Comparison of ENCODE assay signal across 19 cellular contexts in genomic region chr2:177247693-177248262, GRCh38. TPM values are rescaled to one million over a fixed set of nuclear protein-coding genes. Genes with fewer than 3 reads are reported as not detected.
DNase-seq lines count a peak whose midpoint lies in the region; ATAC-seq, FAIRE-seq and TF ChIP-seq lines count a peak whose summit lies in the region.
"Had no signal": no experiment of that assay in that cellular context is flagged by ENCODE, and none has a peak within 500 bp of the region (broad histone marks: within the 10 kb centered on the region; RNA-seq: fewer than 3 reads in every experiment).

No MANE protein-coding gene starts in this region.

- TF ChIP-seq CTCF in HepG2 (CRISPR knock-in tag; IDR thresholded peaks at IDR 0.05) (no peak), right lobe of liver (IDR thresholded peaks at IDR 0.05) (no peak), K562 (IDR thresholded peaks at IDR 0.05 in 2 of 3, conservative IDR thresholded peaks at IDR 0.05 in 1 of 3; ENCODE audit: insufficient read depth in 2 of 3, low read depth in 1 of 3, low read length in 3 of 3) (no peak)

- no peak overlapping the region for H2BK120ac ChIP-seq in mesendoderm (ENCODE audit: low read depth, low read length)

- no peaks in the 10 kb centered on the region for H3K9me3 ChIP-seq in HepG2 (ENCODE audit: low read length)
- no peaks in the 10 kb centered on the region for H3K9me3 ChIP-seq in right lobe of liver
- no peaks in the 10 kb centered on the region for H3K9me3 ChIP-seq in K562 (replicated peaks; ENCODE audit: control insufficient read depth, insufficient read depth, low read depth, low read length)
- H3K9me3 ChIP-seq: esophagus muscularis mucosa, sigmoid colon, SJCRH30, tibial artery had no signal

- H3K27me3 ChIP-seq in HepG2 (ENCODE audit: control insufficient read depth in 1 of 2, insufficient read depth in 2 of 2, low read length in 2 of 2) (no peaks in the 10 kb centered on the region), right lobe of liver (no peaks in the 10 kb centered on the region), K562 (ENCODE audit: control insufficient read depth in 2 of 2, insufficient read depth in 2 of 2, low read length in 2 of 2) (no peaks in the 10 kb centered on the region), mesendoderm (ENCODE audit: insufficient read depth, low read length, poor library complexity) (no peaks in the 10 kb centered on the region)
- H3K27me3 ChIP-seq: brain microvascular endothelial cell, esophagus muscularis mucosa, sigmoid colon, SJCRH30, tibial artery had no signal

- H2BK5ac ChIP-seq in mesendoderm (ENCODE audit: low read length) = no peak overlapping the region

- TF ChIP-seq EP300 in HepG2 (IDR thresholded peaks at IDR 0.05; ENCODE audit: low read depth in 2 of 2, low read length in 2 of 2) (no peak), HepG2 (CRISPR knock-in tag; IDR thresholded peaks at IDR 0.05; ENCODE audit: borderline replicate concordance) (no peak), K562 (IDR thresholded peaks at IDR 0.05; ENCODE audit: low read length) (no peak)

- in situ Hi-C loops in HepG2 (cut with HindIII; ENCODE audit: extremely low pct_ligation_motif_present, low pct_unique_long_range_greater_than_20kb) = no loop called here
- in situ Hi-C loops in K562 (cut with MboI) = no loop called here

- no peak overlapping the region for H4K5ac ChIP-seq in mesendoderm (ENCODE audit: low read length)

- no peak overlapping the region for H3K56ac ChIP-seq in mesendoderm (ENCODE audit: low read length)

- no peak overlapping the region for H3K18ac ChIP-seq in mesendoderm (ENCODE audit: low read length)

- H4K20me1 ChIP-seq in HepG2 (ENCODE audit: insufficient read depth, low read length) (peaks cover 98% of the 10 kb centered on the region), K562 (replicated peaks; ENCODE audit: control insufficient read depth, insufficient read depth, low read length) (peaks cover 34% of the 10 kb centered on the region)

- TF ChIP-seq POLR2A in HepG2 (IDR thresholded peaks at IDR 0.05; ENCODE audit: insufficient read depth in 1 of 2, low read depth in 2 of 2, low read length in 2 of 2) (0 out of 4 replicates have a peak, but pooled peaks of 1 of the 2 experiments have one; percentile 8), right lobe of liver (IDR thresholded peaks at IDR 0.05) (no peak), K562 (conservative IDR thresholded peaks at IDR 0.05) (no peak)

- H2AK5ac ChIP-seq in mesendoderm (ENCODE audit: low read length) = no peak overlapping the region

- H3K4me3 ChIP-seq in HepG2 (replicated peaks in 1 of 3; ENCODE audit: insufficient read depth in 1 of 3, low read depth in 2 of 3, low read length in 3 of 3) (no peak overlapping the region), right lobe of liver (no peak overlapping the region), K562 (no peak overlapping the region), mesendoderm (ENCODE audit: low read length) (no peak overlapping the region)
- H3K4me3 ChIP-seq: esophagus muscularis mucosa, sigmoid colon, SJCRH30, tibial artery had no signal

- no TSS peak for BruUV-seq in HepG2 (replicated peaks; lab: Mats Ljungman, UMichigan)
- BruUV-seq in K562 (replicated peaks; lab: Mats Ljungman, UMichigan) = no TSS peak

- H2AFZ ChIP-seq in HepG2 (ENCODE audit: low read length) (no peak overlapping the region), K562 (ENCODE audit: low read depth, low read length) (no peak overlapping the region)

- H3K9me1 ChIP-seq in K562 (ENCODE audit: control insufficient read depth, insufficient read depth, low read length) = peaks cover 9% of the 10 kb centered on the region

- no peak overlapping the region for H4K8ac ChIP-seq in mesendoderm (ENCODE audit: low read depth, low read length)

- CTCF ChIA-PET in HepG2 (lab: Yijun Ruan, JAX; ENCODE audit: low intra/inter-chr PET ratio, low total read pairs) = no interaction called here
- CTCF ChIA-PET in K562 (lab: Yijun Ruan, JAX; ENCODE audit: low intra/inter-chr PET ratio) = no interaction called here

- no peak overlapping the region for H3K4me2 ChIP-seq in HepG2 (ENCODE audit: low read depth, low read length)
- H3K4me2 ChIP-seq in K562 (ENCODE audit: insufficient read depth, low read length) = no peak overlapping the region
- no peak overlapping the region for H3K4me2 ChIP-seq in mesendoderm (ENCODE audit: low read length)

- H3K79me1 ChIP-seq in mesendoderm (ENCODE audit: low read length) = peaks cover 21% of the 10 kb centered on the region

- intact Hi-C loops in HepG2 (cut with micrococcal nuclease; ENCODE audit: unreplicated experiment) = no loop called here
- intact Hi-C loops in right lobe of liver (cut with DNase I) = no loop called here
- intact Hi-C loops in K562 (cut with micrococcal nuclease) = no loop called here

- H2BK15ac ChIP-seq in mesendoderm (replicated peaks; ENCODE audit: low read depth) = no peak overlapping the region

- no peak overlapping the region for H3K4ac ChIP-seq in mesendoderm (ENCODE audit: low read depth, low read length)

- TF ChIP-seq RAD21 in HepG2 (CRISPR knock-in tag; IDR thresholded peaks at IDR 0.05) = no peak
- no peak for TF ChIP-seq RAD21 in K562 (CRISPR knock-in tag; conservative IDR thresholded peaks at IDR 0.05 in 1 of 2, IDR thresholded peaks at IDR 0.05 in 1 of 2)

- H3K23ac ChIP-seq in mesendoderm (ENCODE audit: low read length) = peak overlapping the region; percentile 90

- H3K36me3 ChIP-seq in HepG2 (replicated peaks in 1 of 2; ENCODE audit: control insufficient read depth in 1 of 2, insufficient read depth in 2 of 2, low read length in 2 of 2) (peaks cover 21 to 47% of the 10 kb centered on the region in 2 experiments), right lobe of liver (peaks cover 0 to 11% (median 0%) of the 10 kb centered on the region in 4 donors), K562 (ENCODE audit: control insufficient read depth, insufficient read depth, low read length) (peaks cover 41% of the 10 kb centered on the region; the same call in 2 of the 3 replicates), mesendoderm (ENCODE audit: control insufficient read depth, insufficient read depth, low read length) (no peaks in the 10 kb centered on the region)
- H3K36me3 ChIP-seq: brain microvascular endothelial cell, esophagus muscularis mucosa, sigmoid colon, tibial artery had no signal

- ATAC-seq in HepG2 = no peak
- ATAC-seq in right lobe of liver = no peak
- no peak for ATAC-seq in K562
- no peak for ATAC-seq in GM19463 (IDR thresholded peaks at IDR 0.05; ENCODE audit: unreplicated experiment)
- ATAC-seq: activated T-cell treated with anti-CD3 and anti-CD28 coated beads, Interleukin-2, amount 50 U/mL, for 4 hours had no signal

- FAIRE-seq in HepG2 (lab: Jason Lieb, UNC) (no peak), K562 (lab: Jason Lieb, UNC) (no peak)

- DNase-seq in HepG2 (ENCODE audit: low spot score) = no peak
- DNase-seq in right lobe of liver = no peak
- DNase-seq in K562 (ENCODE audit: extremely low read depth in 1 of 4, low spot score in 3 of 4) = no peak
- no peak for DNase-seq in mesendoderm
- no peak for DNase-seq in H4 (ENCODE audit: low spot score)
- DNase-seq in NOMO-1 treated with DMSO at 0.1 percent for 48 hours (lab: John Stamatoyannopoulos, UW; ENCODE audit: unreplicated experiment) = no peak
- DNase-seq: activated CD4-positive, alpha-beta T cell treated with anti-CD3 and anti-CD28 coated beads, Interleukin-2, amount 50 U/mL, for 1 hour; activated T-cell treated with anti-CD3 and anti-CD28 coated beads, Interleukin-2, amount 50 U/mL, for 4 hours; brain microvascular endothelial cell; DND-41; Kasumi-1; NCI-H1417 treated with DMSO at 0.1 percent for 48 hours; NCI-H748 treated with DMSO at 0.1 percent for 48 hours; sigmoid colon; SJCRH30; stimulated activated naive CD4-positive, alpha-beta T cell; tibial artery had no signal

- peaks cover 97% of the 10 kb centered on the region for H3K79me2 ChIP-seq in HepG2 (ENCODE audit: insufficient read depth, low read length)
- H3K79me2 ChIP-seq in K562 (ENCODE audit: control insufficient read depth, insufficient read depth, low read length) = peaks cover 98% of the 10 kb centered on the region
- H3K79me2 ChIP-seq in mesendoderm (ENCODE audit: control insufficient read depth, insufficient read depth, low read length) = peaks cover 65% of the 10 kb centered on the region

- WGBS in HepG2 (ENCODE audit: low lambda C conversion rate) = 78% methylated on average over 6 of the region's 6 CpGs
- WGBS in right lobe of liver (ENCODE audit: insufficient coverage, low coverage, low lambda C conversion rate, missing lambda C conversion rate) = 55% methylated on average over 5 of the region's 6 CpGs
- WGBS in K562 (ENCODE audit: insufficient coverage, low coverage, missing lambda C conversion rate) = 70% methylated on average over 6 of the region's 6 CpGs
- WGBS in mesendoderm (ENCODE audit: extremely low coverage, insufficient coverage, low lambda C conversion rate) = no CpG with 5 or more reads among the region's 6 CpGs

- H3K9ac ChIP-seq in HepG2 (ENCODE audit: insufficient read depth, low read depth, low read length) (no peak overlapping the region), K562 (ENCODE audit: insufficient read depth in 1 of 2, low read depth in 2 of 2, low read length in 2 of 2) (no peak overlapping the region), mesendoderm (ENCODE audit: low read length) (no peak overlapping the region)

- H3K27ac ChIP-seq in HepG2 (ENCODE audit: extremely low read length, insufficient read depth, low read length) (peak overlapping the region; percentile 14), right lobe of liver (peak overlapping the region in 1 of 3 donors; percentile 50), K562 (ENCODE audit: extremely low read depth, low read depth, low read length) (no peak overlapping the region), mesendoderm (ENCODE audit: low read depth, low read length) (no peak overlapping the region)
- H3K27ac ChIP-seq: brain microvascular endothelial cell, SJCRH30, tibial artery had no signal

- POLR2A ChIA-PET in HepG2 (lab: Yijun Ruan, JAX) = interaction anchor here (0.7 to 1.5 kb wide), 2 partner anchors 16 to 33 kb away, joined by 3 to 4 read pairs; no protein-coding TSS in a partner anchor
- POLR2A ChIA-PET in K562 (lab: Yijun Ruan, JAX) = interaction anchor here (0.6 to 10.9 kb wide), 6 partner anchors 8 to 49 kb away, joined by 3 to 199 read pairs (median 4); partner anchors contain the start of gene NFE2L2

- H3K4me1 ChIP-seq in HepG2 (ENCODE audit: insufficient read depth, low read length) (peaks cover 94% of the 10 kb centered on the region), right lobe of liver (peaks cover 0 to 77% (median 25%) of the 10 kb centered on the region in 4 donors), K562 (replicated peaks in 1 of 2; ENCODE audit: control insufficient read depth in 2 of 2, insufficient read depth in 2 of 2, low read length in 2 of 2) (peaks cover 24 to 65% of the 10 kb centered on the region in 2 experiments), mesendoderm (ENCODE audit: control insufficient read depth, low read depth, low read length) (peaks cover 11% of the 10 kb centered on the region)

RNA-seq across cellular contexts. Expression of gene NFE2L2, which starts 16.7 kb away (rescaled TPM):
- total RNA-seq in HepG2 (2016; rRNA removed; fragmentation: Illumina TruSeq; extraction: Trizol) = 84.6 and 136 TPM in 2 replicates
- 93.0 and 99.3 TPM in 2 replicates for total RNA-seq in HepG2 (2016; cell fraction: cytosol; rRNA removed; fragmentation: Illumina TruSeq; extraction: Trizol; ENCODE audit: low read depth)
- total RNA-seq in HepG2 (2016; cell fraction: insoluble cytoplasmic fraction; rRNA removed; fragmentation: Illumina TruSeq; extraction: Trizol) = 80.6 and 139 TPM in 2 replicates
- total RNA-seq in HepG2 (2016; cell fraction: membrane; rRNA removed; fragmentation: Illumina TruSeq; extraction: Trizol) = 85.8 and 94.3 TPM in 2 replicates
- 92.5 and 95.6 TPM in 2 replicates for total RNA-seq in HepG2 (2016; cell fraction: nucleus; rRNA removed; fragmentation: Illumina TruSeq; extraction: Trizol)
- polyA plus RNA-seq in HepG2 (2011; rRNA removed) = 138 and 215 TPM in 2 replicates
- polyA plus RNA-seq in HepG2 (2011; cell fraction: cytosol; rRNA removed) = 94.2 and 119 TPM in 2 replicates
- 66.9 and 70.1 TPM in 2 replicates for polyA plus RNA-seq in HepG2 (2011; cell fraction: nucleus; rRNA removed)
- 104 and 115 TPM in 2 replicates for polyA plus RNA-seq in HepG2 (2012)
- 17.6 and 20.3 TPM in 2 replicates for polyA plus RNA-seq in HepG2 (2016; cell fraction: cytosol; fragmentation: Illumina TruSeq; extraction: Trizol; ENCODE audit: low read depth)
- 211 and 217 TPM in 2 replicates for polyA plus RNA-seq in HepG2 (2016; cell fraction: insoluble cytoplasmic fraction; fragmentation: Illumina TruSeq; extraction: Trizol; ENCODE audit: low read depth)
- polyA plus RNA-seq in HepG2 (2016; cell fraction: membrane; fragmentation: Illumina TruSeq; extraction: Trizol; ENCODE audit: low read depth) = 41.9 and 49.1 TPM in 2 replicates
- 168 and 175 TPM in 2 replicates for polyA plus RNA-seq in HepG2 (2016; cell fraction: nucleus; fragmentation: Illumina TruSeq; extraction: Trizol; ENCODE audit: insufficient read depth, low read depth)
- 157 and 264 TPM in 2 replicates for polyA minus RNA-seq in HepG2 (2011; rRNA and poly(A)+ RNA removed; ENCODE audit: low replicate concordance)
- polyA minus RNA-seq in HepG2 (2011; cell fraction: cytosol; rRNA and poly(A)+ RNA removed) = 128 and 137 TPM in 2 replicates
- polyA minus RNA-seq in HepG2 (2011; cell fraction: nucleus; rRNA and poly(A)+ RNA removed) = 140 and 141 TPM in 2 replicates
- total RNA-seq in right lobe of liver = 10 to 100 TPM; 27.9 to 83.6 (median 35.6) TPM
- total RNA-seq in K562 (2011; cell fraction: chromatin; rRNA removed; ENCODE audit: low replicate concordance) = 61.8 and 169 TPM in 2 replicates
- total RNA-seq in K562 (2011; cell fraction: nucleolus; rRNA removed) = 36.7 and 42.6 TPM in 2 replicates
- total RNA-seq in K562 (2011; cell fraction: nucleoplasm; rRNA removed) = 59.8 and 96.6 TPM in 2 replicates
- total RNA-seq in K562 (2014; rRNA removed) = 33.2 and 46.0 TPM in 2 replicates
- total RNA-seq in K562 (2014; rRNA removed; fragmentation: Illumina TruSeq; extraction: Trizol) = 59.3 and 72.0 TPM in 2 replicates
- 62.5 and 67.8 TPM in 2 replicates for total RNA-seq in K562 (2015; rRNA removed; fragmentation: Illumina TruSeq; extraction: Trizol)
- 60.8 and 64.8 TPM in 2 replicates for total RNA-seq in K562 (2021)
- 93.2 and 120 TPM in 2 replicates for polyA plus RNA-seq in K562 (2011; rRNA removed)
- polyA plus RNA-seq in K562 (2011; cell fraction: cytosol; rRNA removed) = 58.4 and 68.0 TPM in 2 replicates
- 62.5 and 70.2 TPM in 2 replicates for polyA plus RNA-seq in K562 (2011; cell fraction: nucleus; rRNA removed)
- 42.7 and 78.6 TPM in 2 replicates for polyA plus RNA-seq in K562 (2012)
- polyA plus RNA-seq in K562 (2014; fragmentation: Illumina TruSeq; extraction: Trizol) = 91.0 and 100 TPM in 2 replicates
- 10 to 100 TPM; 29.3 to 34.8 TPM for polyA plus RNA-seq in K562 (2014; fragmentation: Nextera tagmentation; extraction: Ambion mirVana)
- polyA plus RNA-seq in K562 (2014; rRNA removed) = 54.9 and 56.3 TPM in 2 replicates
- 108 and 150 TPM in 2 replicates for polyA minus RNA-seq in K562 (2011; rRNA and poly(A)+ RNA removed)
- 40.0 and 70.1 TPM in 2 replicates for polyA minus RNA-seq in K562 (2011; cell fraction: cytosol; rRNA and poly(A)+ RNA removed)
- 52.2 and 71.1 TPM in 2 replicates for polyA minus RNA-seq in K562 (2011; cell fraction: nucleus; rRNA and poly(A)+ RNA removed)
- polyA plus RNA-seq in mesendoderm (2013, experiment 1 of 2) = 33.0 TPM
- 35.1 TPM for polyA plus RNA-seq in mesendoderm (2013, experiment 2 of 2)
- total RNA-seq in H4 (2014; rRNA removed; shearing (Covaris generic)) = 116 and 128 TPM in 2 replicates

RNA-seq across cellular contexts. Expression of gene HNRNPA3, which starts 35.2 kb away (rescaled TPM):
- total RNA-seq in HepG2 (2016; rRNA removed; fragmentation: Illumina TruSeq; extraction: Trizol) (97.7 and 164 TPM in 2 replicates), right lobe of liver (10 to 100 TPM; 22.4 to 70.4 (median 54.8) TPM), K562 (2014; rRNA removed) (72.8 and 79.5 TPM in 2 replicates), K562 (2014; rRNA removed; fragmentation: Illumina TruSeq; extraction: Trizol) (130 and 151 TPM in 2 replicates), K562 (2015; rRNA removed; fragmentation: Illumina TruSeq; extraction: Trizol) (112 and 114 TPM in 2 replicates), K562 (2021) (249 and 272 TPM in 2 replicates)
- total RNA-seq in HepG2 (2016; cell fraction: cytosol; rRNA removed; fragmentation: Illumina TruSeq; extraction: Trizol; ENCODE audit: low read depth) = 14.2 and 15.3 TPM in 2 replicates
- 105 and 171 TPM in 2 replicates for total RNA-seq in HepG2 (2016; cell fraction: insoluble cytoplasmic fraction; rRNA removed; fragmentation: Illumina TruSeq; extraction: Trizol)
- 84.7 and 87.9 TPM in 2 replicates for total RNA-seq in HepG2 (2016; cell fraction: membrane; rRNA removed; fragmentation: Illumina TruSeq; extraction: Trizol)
- 152 and 163 TPM in 2 replicates for total RNA-seq in HepG2 (2016; cell fraction: nucleus; rRNA removed; fragmentation: Illumina TruSeq; extraction: Trizol)
- polyA plus RNA-seq in HepG2 (2011; rRNA removed) (52.3 and 73.3 TPM in 2 replicates), K562 (2011; rRNA removed) (150 and 215 TPM in 2 replicates), K562 (2014; fragmentation: Illumina TruSeq; extraction: Trizol) (356 and 381 TPM in 2 replicates), K562 (2014; fragmentation: Nextera tagmentation; extraction: Ambion mirVana) (100 to 1,000 TPM; 108 to 192 TPM), K562 (2014; rRNA removed) (381 and 428 TPM in 2 replicates)
- 28.9 and 35.7 TPM in 2 replicates for polyA plus RNA-seq in HepG2 (2011; cell fraction: cytosol; rRNA removed)
- 80.5 and 102 TPM in 2 replicates for polyA plus RNA-seq in HepG2 (2011; cell fraction: nucleus; rRNA removed)
- 166 and 486 TPM in 2 replicates for polyA plus RNA-seq in HepG2 (2012)
- 36.5 and 45.0 TPM in 2 replicates for polyA plus RNA-seq in HepG2 (2016; cell fraction: cytosol; fragmentation: Illumina TruSeq; extraction: Trizol; ENCODE audit: low read depth)
- polyA plus RNA-seq in HepG2 (2016; cell fraction: insoluble cytoplasmic fraction; fragmentation: Illumina TruSeq; extraction: Trizol; ENCODE audit: low read depth) = 1,088 and 1,120 TPM in 2 replicates
- polyA plus RNA-seq in HepG2 (2016; cell fraction: membrane; fragmentation: Illumina TruSeq; extraction: Trizol; ENCODE audit: low read depth) = 139 and 151 TPM in 2 replicates
- 525 and 575 TPM in 2 replicates for polyA plus RNA-seq in HepG2 (2016; cell fraction: nucleus; fragmentation: Illumina TruSeq; extraction: Trizol; ENCODE audit: insufficient read depth, low read depth)
- 11.2 and 12.3 TPM in 2 replicates for polyA minus RNA-seq in HepG2 (2011; rRNA and poly(A)+ RNA removed; ENCODE audit: low replicate concordance)
- 34.8 and 38.9 TPM in 2 replicates for polyA minus RNA-seq in HepG2 (2011; cell fraction: cytosol; rRNA and poly(A)+ RNA removed)
- 205 and 222 TPM in 2 replicates for polyA minus RNA-seq in HepG2 (2011; cell fraction: nucleus; rRNA and poly(A)+ RNA removed)
- 113 and 428 TPM in 2 replicates for total RNA-seq in K562 (2011; cell fraction: chromatin; rRNA removed; ENCODE audit: low replicate concordance)
- 48.9 and 75.0 TPM in 2 replicates for total RNA-seq in K562 (2011; cell fraction: nucleolus; rRNA removed)
- 198 and 354 TPM in 2 replicates for total RNA-seq in K562 (2011; cell fraction: nucleoplasm; rRNA removed)
- 28.0 and 59.6 TPM in 2 replicates for polyA plus RNA-seq in K562 (2011; cell fraction: cytosol; rRNA removed)
- 96.2 and 150 TPM in 2 replicates for polyA plus RNA-seq in K562 (2011; cell fraction: nucleus; rRNA removed)
- 364 and 720 TPM in 2 replicates for polyA plus RNA-seq in K562 (2012)
- 97.6 and 107 TPM in 2 replicates for polyA minus RNA-seq in K562 (2011; rRNA and poly(A)+ RNA removed)
- 69.7 and 76.8 TPM in 2 replicates for polyA minus RNA-seq in K562 (2011; cell fraction: cytosol; rRNA and poly(A)+ RNA removed)
- 57.9 and 104 TPM in 2 replicates for polyA minus RNA-seq in K562 (2011; cell fraction: nucleus; rRNA and poly(A)+ RNA removed)
- polyA plus RNA-seq in mesendoderm (2013, experiment 1 of 2) = 641 TPM
- polyA plus RNA-seq in mesendoderm (2013, experiment 2 of 2) = 604 TPM
- total RNA-seq in H4 (2014; rRNA removed; shearing (Covaris generic)) = 29.8 and 34.9 TPM in 2 replicates

Comparison
In these comparisons a context has a peak if more than half of its experiments do, and no peak if none do; other contexts are left out.
1. Of the 241 proteins assayed by ChIP-seq in both HepG2 and K562: peak only in HepG2: RBM22 and THAP7; only in K562: POLR2AphosphoS5 and POLR2G; in both: none; in neither: 236; mixed calls (peak in some experiments, not most) for 1.